8 cellular contexts compared by ENCODE assay signal in the genomic region with DNA sequence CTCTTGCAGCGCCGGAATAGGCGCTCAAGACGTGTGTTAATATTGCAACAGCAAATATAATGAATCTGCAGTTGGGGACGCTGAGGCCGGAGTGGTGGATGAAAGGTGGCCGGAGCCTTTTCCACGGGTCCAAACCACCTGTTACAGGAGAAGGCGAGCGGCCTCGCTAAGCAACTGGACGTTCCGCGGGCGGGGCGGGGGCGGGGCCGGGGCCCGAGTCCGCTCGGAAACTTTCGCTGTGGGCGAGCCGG. TPM values are rescaled to one million over a fixed set of nuclear protein-coding genes. Genes with fewer than 3 reads are reported as not detected.
DNase-seq lines count a peak whose midpoint lies in the region; ATAC-seq, FAIRE-seq and TF ChIP-seq lines count a peak whose summit lies in the region.

No MANE protein-coding gene starts in this region.

- no peak for TF ChIP-seq POLR2A in heart left ventricle (IDR thresholded peaks at IDR 0.05)
- no peak for TF ChIP-seq POLR2A in tibial nerve (IDR thresholded peaks at IDR 0.05)

- H4K20me1 ChIP-seq in keratinocyte (ENCODE audit: control insufficient read depth, extremely low read depth, insufficient read depth, low read length): peaks cover 4% of the 10 kb centered on the region

- peak overlapping the region; percentile 86 for H3K4me2 ChIP-seq in keratinocyte (ENCODE audit: control insufficient read depth, extremely low read depth, insufficient read depth, low read depth, low read length)

- H3K4me3 Mint-ChIP-seq in activated T-helper 1 cell treated with anti-CD3 and anti-CD28 coated beads, Interleukin-12 subunit alpha, Interleukin-12 subunit beta, Interleukin-2, Interleukin-4 antibody, amounts not matched to agents 30 ng/mL and 10 ng/mL and 1 ng/mL, durations not matched to agents 14 hours and 24 hours and 36 hours: peak overlapping the region; percentile 78

- H3K79me2 ChIP-seq in keratinocyte (ENCODE audit: control insufficient read depth, insufficient read depth, low read length): no peaks in the 10 kb centered on the region

- peaks cover 33% of the 10 kb centered on the region for H3K27me3 Mint-ChIP-seq in activated T-helper 1 cell treated with anti-CD3 and anti-CD28 coated beads, Interleukin-12 subunit alpha, Interleukin-12 subunit beta, Interleukin-2, Interleukin-4 antibody, amounts not matched to agents 30 ng/mL and 10 ng/mL and 1 ng/mL, durations not matched to agents 14 hours and 24 hours and 36 hours (ENCODE audit: insufficient read depth)

- FAIRE-seq in keratinocyte (lab: Jason Lieb, UNC): no peak

- H3K9me3 Mint-ChIP-seq in activated T-helper 1 cell treated with anti-CD3 and anti-CD28 coated beads, Interleukin-12 subunit alpha, Interleukin-12 subunit beta, Interleukin-2, Interleukin-4 antibody, amounts not matched to agents 30 ng/mL and 10 ng/mL and 1 ng/mL, durations not matched to agents 14 hours and 24 hours and 36 hours: no peaks in the 10 kb centered on the region

- no peak for DNase-seq in heart left ventricle
- DNase-seq in cardiac septum (ENCODE audit: low spot score): no peak
- DNase-seq in activated T-helper 1 cell treated with anti-CD3 and anti-CD28 coated beads, Interleukin-12 subunit alpha, Interleukin-12 subunit beta, Interleukin-2, Interleukin-4 antibody, amounts not matched to agents 30 ng/mL and 10 ng/mL and 1 ng/mL, durations not matched to agents 14 hours and 24 hours and 36 hours (ENCODE audit: low spot score): no peak
- no peak for DNase-seq in keratinocyte (ENCODE audit: low read depth, low spot score)
- DNase-seq in tibial nerve (ENCODE audit: low spot score in 2 of 2): no peak
- DNase-seq in amniotic stem cell (lab: John Stamatoyannopoulos, UW): no peak
- DNase-seq in NCI-H69 (lab: John Stamatoyannopoulos, UW): no peak
- DNase-seq in NCI-H446 treated with DMSO at 0.1 percent for 48 hours (lab: John Stamatoyannopoulos, UW): no peak

- H3K27me3 ChIP-seq in heart left ventricle (no peaks in the 10 kb centered on the region), keratinocyte (ENCODE audit: control insufficient read depth, extremely low read depth, insufficient read depth, low read length) (no peaks in the 10 kb centered on the region), tibial nerve (no peaks in the 10 kb centered on the region)

- H3K4me1 Mint-ChIP-seq in activated T-helper 1 cell treated with anti-CD3 and anti-CD28 coated beads, Interleukin-12 subunit alpha, Interleukin-12 subunit beta, Interleukin-2, Interleukin-4 antibody, amounts not matched to agents 30 ng/mL and 10 ng/mL and 1 ng/mL, durations not matched to agents 14 hours and 24 hours and 36 hours (ENCODE audit: low read depth): peaks cover 18% of the 10 kb centered on the region

- no peaks in the 10 kb centered on the region for H3K9me3 ChIP-seq in heart left ventricle
- no peaks in the 10 kb centered on the region for H3K9me3 ChIP-seq in keratinocyte (ENCODE audit: control insufficient read depth, low read depth, low read length)
- no peaks in the 10 kb centered on the region for H3K9me3 ChIP-seq in tibial nerve

- peak overlapping the region in 10 of 12 donors; percentile 32 to 99 (median 78) for H3K4me3 ChIP-seq in heart left ventricle
- peak overlapping the region in 2 of 3 experiments; percentile 54 to 59 for H3K4me3 ChIP-seq in keratinocyte (ENCODE audit: control insufficient read depth in 2 of 3, extremely low read depth in 1 of 3, insufficient read depth in 2 of 3, low read depth in 1 of 3, low read length in 3 of 3)
- peak overlapping the region; percentile 24 to 98 (median 82) for H3K4me3 ChIP-seq in tibial nerve

- no peaks in the 10 kb centered on the region for H3K36me3 ChIP-seq in heart left ventricle
- no peaks in the 10 kb centered on the region for H3K36me3 ChIP-seq in keratinocyte (ENCODE audit: control insufficient read depth in 2 of 2, extremely low read depth in 1 of 2, insufficient read depth in 2 of 2, low read length in 2 of 2)
- no peaks in the 10 kb centered on the region for H3K36me3 ChIP-seq in tibial nerve

- H3K27ac ChIP-seq in heart left ventricle (peak overlapping the region in 6 of 12 donors; percentile 18 to 89 (median 56)), keratinocyte (ENCODE audit: control insufficient read depth, insufficient read depth, low read length) (no peak overlapping the region), tibial nerve (peak overlapping the region in 3 of 4 donors; percentile 4 to 81 (median 57))

- peak in 1 of 12 donors; percentile 5 for TF ChIP-seq CTCF in heart left ventricle (IDR thresholded peaks at IDR 0.05)
- TF ChIP-seq CTCF in keratinocyte (optimal IDR thresholded peaks at IDR 0.05 in 1 of 3, IDR thresholded peaks at IDR 0.05 in 1 of 3, conservative IDR thresholded peaks at IDR 0.05 in 1 of 3; ENCODE audit: extremely low read depth in 1 of 3, insufficient read depth in 2 of 3, low read length in 3 of 3): no peak
- TF ChIP-seq CTCF in tibial nerve (IDR thresholded peaks at IDR 0.05): no peak

- intact Hi-C loops in heart left ventricle (cut with DNase I): loop anchor here in 1 of 10 donors (5.0 kb wide), 1 partner anchor 38 kb away; no protein-coding TSS in a partner anchor
- intact Hi-C loops in cardiac septum (cut with DNase I): loop anchor here (10.0 kb wide), 1 partner anchor 275 kb away; no protein-coding TSS in a partner anchor
- intact Hi-C loops in activated T-helper 1 cell treated with anti-CD3 and anti-CD28 coated beads, Interleukin-12 subunit alpha, Interleukin-12 subunit beta, Interleukin-2, Interleukin-4 antibody, amounts not matched to agents 30 ng/mL and 10 ng/mL and 1 ng/mL, durations not matched to agents 14 hours and 24 hours and 36 hours (cut with micrococcal nuclease): loop anchor here (1.0 to 5.0 kb wide), 5 partner anchors 72 to 834 kb away; partner anchors contain the start of genes GRPEL1 and MRFAP1

- 2 to 14% (median 4%) methylated on average over 9 to 24 of the region's 24 CpGs for WGBS in heart left ventricle, 4 donors
- 0% methylated on average over 9 to 21 of the region's 24 CpGs for WGBS in tibial nerve, 2 donors

- H3K9me1 ChIP-seq in keratinocyte (ENCODE audit: control insufficient read depth, extremely low read depth, insufficient read depth, low read length): no peaks in the 10 kb centered on the region

- no peaks in the 10 kb centered on the region for H3K36me3 Mint-ChIP-seq in activated T-helper 1 cell treated with anti-CD3 and anti-CD28 coated beads, Interleukin-12 subunit alpha, Interleukin-12 subunit beta, Interleukin-2, Interleukin-4 antibody, amounts not matched to agents 30 ng/mL and 10 ng/mL and 1 ng/mL, durations not matched to agents 14 hours and 24 hours and 36 hours (ENCODE audit: low read depth)

- H3K27ac Mint-ChIP-seq in activated T-helper 1 cell treated with anti-CD3 and anti-CD28 coated beads, Interleukin-12 subunit alpha, Interleukin-12 subunit beta, Interleukin-2, Interleukin-4 antibody, amounts not matched to agents 30 ng/mL and 10 ng/mL and 1 ng/mL, durations not matched to agents 14 hours and 24 hours and 36 hours: no peak overlapping the region

- dilution Hi-C loops in keratinocyte (cut with MboI; ENCODE audit: extremely low pct_ligation_motif_present, low sequenced_read_pairs): no loop called here

- ATAC-seq in heart left ventricle: no peak

- H3K4me1 ChIP-seq in heart left ventricle (peaks cover 10 to 49% (median 44%) of the 10 kb centered on the region in 12 donors), keratinocyte (ENCODE audit: control insufficient read depth, extremely low read depth, insufficient read depth, low read length) (peaks cover 15% of the 10 kb centered on the region), tibial nerve (peaks cover 0 to 45% (median 33%) of the 10 kb centered on the region in 4 donors)

- H3K9ac ChIP-seq in keratinocyte (ENCODE audit: control insufficient read depth, extremely low read depth, insufficient read depth, low read length): no peak overlapping the region

- no peak for TF ChIP-seq EP300 in tibial nerve (IDR thresholded peaks at IDR 0.05)

- peak overlapping the region; percentile 73 for H2AFZ ChIP-seq in keratinocyte (ENCODE audit: control insufficient read depth, low read length)

RNA-seq across cellular contexts. Expression of gene WFS1, which starts 0.3 kb away (rescaled TPM):
- total RNA-seq in heart left ventricle (100 to 1,000 TPM in 2 of 9 donors, 10 to 100 TPM in 7; 55.5 to 202 (median 74.7) TPM), cardiac septum (48.4 TPM), tibial nerve (100 to 1,000 TPM in 1 of 4 donors, 10 to 100 TPM in 3; 52.8 to 125 (median 57.9) TPM)
- polyA plus RNA-seq in heart left ventricle (10 to 100 TPM; 44.8 to 62.1 TPM), keratinocyte (7.0 to 11.7 TPM (median 9.9 TPM) in 3 replicates)
- total RNA-seq in activated T-helper 1 cell treated with anti-CD3 and anti-CD28 coated beads, Interleukin-12 subunit alpha, Interleukin-12 subunit beta, Interleukin-2, Interleukin-4 antibody, amounts not matched to agents 30 ng/mL and 10 ng/mL and 1 ng/mL, durations not matched to agents 14 hours and 24 hours and 36 hours: 5.7 and 9.3 TPM in 2 replicates
- polyA plus RNA-seq in keratinocyte (2011; ENCODE audit: low read depth): 4.8 TPM
- 3.7 and 6.5 TPM in 2 replicates for polyA plus RNA-seq in keratinocyte (2011; cell fraction: cytosol; rRNA removed)
- 23.4 and 31.9 TPM in 2 replicates for polyA plus RNA-seq in keratinocyte (2011; cell fraction: nucleus; rRNA removed)
- 9.6 and 16.3 TPM in 2 replicates for polyA plus RNA-seq in keratinocyte (2012; ENCODE audit: low replicate concordance)
- 12.4 to 64.5 TPM (median 16.1 TPM) in 3 replicates for polyA minus RNA-seq in keratinocyte
- 14.8 TPM for polyA minus RNA-seq in keratinocyte (2011; cell fraction: cytosol; rRNA and poly(A)+ RNA removed)
- polyA minus RNA-seq in keratinocyte (2011; cell fraction: nucleus; rRNA and poly(A)+ RNA removed): 31.8 and 34.7 TPM in 2 replicates
